ENCODE assay signal across 8 cellular contexts in genomic region chr17:40113110-40113960, GRCh38. TPM values are rescaled to one million over a fixed set of nuclear protein-coding genes. Genes with fewer than 3 reads are reported as not detected.
DNase-seq lines count a peak whose midpoint lies in the region; ATAC-seq and TF ChIP-seq lines count a peak whose summit lies in the region.

No MANE protein-coding gene starts in this region.

- H3K4me3 ChIP-seq in cardiac fibroblast (replicated peaks in 1 of 2; ENCODE audit: low read depth in 2 of 2, low read length in 2 of 2) (peak overlapping the region; percentile 36 to 46), spleen (peak overlapping the region; percentile 20 to 71 (median 48))

- CTCF ChIA-PET in WTC11 (lab: Charles Lee) = interaction anchor here (0.6 to 6.7 kb wide), 46 partner anchors 9 to 420 kb away, joined by 3 to 185 read pairs (median 7); partner anchors contain the start of genes CASC3, CSF3, MED24 and MSL1

- H3K27me3 Mint-ChIP-seq in WTC11 (ENCODE audit: low read depth) = peaks cover 3% of the 10 kb centered on the region

- TF ChIP-seq CTCF in WTC11 (IDR thresholded peaks at IDR 0.05) (peak; percentile 66), cardiac fibroblast (IDR thresholded peaks at IDR 0.05; ENCODE audit: low read depth, low read length) (peak; percentile 83), spleen (IDR thresholded peaks at IDR 0.05 in 8 of 11, conservative IDR thresholded peaks at IDR 0.05 in 3 of 11) (peak; percentile 89 to 99 (median 97))

- H3K27ac ChIP-seq in spleen = peak overlapping the region; percentile 78 to 91 (median 86)

- POLR2A ChIA-PET in WTC11 (lab: Charles Lee) = interaction anchor here (0.5 to 5.7 kb wide), 20 partner anchors 8 to 182 kb away, joined by 3 to 56 read pairs (median 4); partner anchors contain the start of genes CASC3, CDC6, MED24 and MSL1

- intact Hi-C loops in spleen (cut with DNase I; ENCODE audit: low total_unique reads) = no loop called here

- peaks cover 42 to 66% (median 57%) of the 10 kb centered on the region in 6 donors for H3K4me1 ChIP-seq in spleen

- DNase-seq in AG08396 (ENCODE audit: low spot score) (peak; percentile 91), NCI-H2227 treated with DMSO at 0.1 percent for 48 hours (lab: John Stamatoyannopoulos, UW) (peak; percentile 94), WTC11 (ENCODE audit: low spot score) (peak; percentile 92), cardiac fibroblast (ENCODE audit: low read depth in 2 of 2) (peak; percentile 97), iris pigment epithelial cell (ENCODE audit: low read depth) (peak; percentile 96), spleen (peak; percentile 96)

- no peaks in the 10 kb centered on the region for H3K9me3 Mint-ChIP-seq in WTC11

- ATAC-seq in GM18873 (IDR thresholded peaks at IDR 0.05; ENCODE audit: low FRiP score, unreplicated experiment) (peak; percentile 83), HG03159 (IDR thresholded peaks at IDR 0.05; ENCODE audit: unreplicated experiment) (peak; percentile 69), WTC11 (peak; percentile 35)

- no peaks in the 10 kb centered on the region for H3K9me3 ChIP-seq in spleen

- TF ChIP-seq POLR2A in spleen (IDR thresholded peaks at IDR 0.05) = no peak

- no peaks in the 10 kb centered on the region for H3K36me3 ChIP-seq in spleen

- no peaks in the 10 kb centered on the region for H3K27me3 ChIP-seq in spleen (replicated peaks in 1 of 7)

- H3K4me1 Mint-ChIP-seq in WTC11 = peaks cover 72% of the 10 kb centered on the region

- WGBS in spleen, 5 donors = 1% methylated on average over 18 of the region's 18 CpGs

- H3K36me3 Mint-ChIP-seq in WTC11 = no peaks in the 10 kb centered on the region

- H3K4me3 Mint-ChIP-seq in WTC11 = peak overlapping the region; percentile 58

- H3K27ac Mint-ChIP-seq in WTC11 = peak overlapping the region; percentile 98

TF ChIP-seq in WTC11, 78 proteins besides CTCF, POLR2A, EP300 and RAD21 (continues in another document):
- TF ChIP-seq MAX (CRISPR knock-in tag; IDR thresholded peaks at IDR 0.05) (peak; percentile 94), E2F1 (CRISPR knock-in tag; IDR thresholded peaks at IDR 0.05) (no peak), SOX15 (CRISPR knock-in tag; IDR thresholded peaks at IDR 0.05) (no peak), ATF2 (CRISPR knock-in tag; IDR thresholded peaks at IDR 0.05; ENCODE audit: borderline replicate concordance, low read depth) (no peak), EMX1 (CRISPR knock-in tag; IDR thresholded peaks at IDR 0.05) (no peak), HMGA2 (CRISPR knock-in tag; IDR thresholded peaks at IDR 0.05) (no peak), ATF6 (CRISPR knock-in tag; IDR thresholded peaks at IDR 0.05) (no peak), PRDM15 (CRISPR knock-in tag; IDR thresholded peaks at IDR 0.05) (no peak), E2F4 (CRISPR knock-in tag; IDR thresholded peaks at IDR 0.05; ENCODE audit: borderline replicate concordance, low read depth) (no peak)

RNA-seq across cellular contexts. Expression of gene MSL1, which starts 8.4 kb away (rescaled TPM):
- total RNA-seq in WTC11 (2021) (69.2 to 78.1 TPM (median 73.7 TPM) in 3 replicates), spleen (100 to 1,000 TPM; 101 to 154 (median 127) TPM)
- 10 to 100 TPM; 52.6 to 85.0 (median 73.3) TPM for polyA plus RNA-seq in spleen

RNA-seq across cellular contexts. Expression of gene NR1D1, which starts 12.9 kb away (rescaled TPM):
- total RNA-seq in WTC11 (2021) (5.6 to 7.6 TPM (median 6.2 TPM) in 3 replicates), spleen (10 to 100 TPM in 4 of 7 donors, 1 to 10 TPM in 3; 5.5 to 15.8 (median 10.2) TPM)
- 1 to 10 TPM; 3.3 to 6.4 (median 5.2) TPM for polyA plus RNA-seq in spleen

RNA-seq across cellular contexts. Expression of gene CASC3, which starts 27.0 kb away (rescaled TPM):
- total RNA-seq in WTC11 (2021) (107 to 119 TPM (median 115 TPM) in 3 replicates), spleen (100 to 1,000 TPM in 1 of 7 donors, 10 to 100 TPM in 6; 67.0 to 105 (median 78.5) TPM)
- polyA plus RNA-seq in spleen = 10 to 100 TPM; 20.2 to 38.9 (median 35.0) TPM

RNA-seq across cellular contexts. Expression of gene THRA, which starts 50.6 kb away (rescaled TPM):
- 11.9 to 15.9 TPM (median 12.0 TPM) in 3 replicates for total RNA-seq in WTC11 (2021)
- total RNA-seq in spleen = 10 to 100 TPM; 14.6 to 36.1 (median 19.7) TPM
- 10 to 100 TPM in 1 of 3 donors, 1 to 10 TPM in 2; 3.9 to 12.9 (median 4.7) TPM for polyA plus RNA-seq in spleen

RNA-seq across cellular contexts. Expression of gene MED24, which starts 59.1 kb away (rescaled TPM):
- total RNA-seq in WTC11 (2021) (95.5 to 107 TPM (median 103 TPM) in 3 replicates), spleen (100 to 1,000 TPM in 1 of 7 donors, 10 to 100 TPM in 6; 71.7 to 102 (median 79.1) TPM)
- 10 to 100 TPM; 29.2 to 54.4 (median 42.7) TPM for polyA plus RNA-seq in spleen

Comparison
In these comparisons a context has a peak if more than half of its experiments do, and no peak if none do; other contexts are left out.
1. Peak in every context shown above with its lines: DNase-seq, ATAC-seq, H3K4me3 ChIP-seq and H3K27ac ChIP-seq.